In genomic region chr12:79933043-79933442, GRCh38 we compare ENCODE assay signal across 1 cellular context.
TF ChIP-seq lines count a peak whose summit lies in the region.

No MANE protein-coding gene starts in this region.

TF ChIP-seq in GM23338, 12 proteins besides CTCF, POLR2A, EP300 and RAD21 (continued from another document):
- TF ChIP-seq REST (IDR thresholded peaks at IDR 0.05; ENCODE audit: unreplicated experiment), result no peak
- TF ChIP-seq, protein P1, sequence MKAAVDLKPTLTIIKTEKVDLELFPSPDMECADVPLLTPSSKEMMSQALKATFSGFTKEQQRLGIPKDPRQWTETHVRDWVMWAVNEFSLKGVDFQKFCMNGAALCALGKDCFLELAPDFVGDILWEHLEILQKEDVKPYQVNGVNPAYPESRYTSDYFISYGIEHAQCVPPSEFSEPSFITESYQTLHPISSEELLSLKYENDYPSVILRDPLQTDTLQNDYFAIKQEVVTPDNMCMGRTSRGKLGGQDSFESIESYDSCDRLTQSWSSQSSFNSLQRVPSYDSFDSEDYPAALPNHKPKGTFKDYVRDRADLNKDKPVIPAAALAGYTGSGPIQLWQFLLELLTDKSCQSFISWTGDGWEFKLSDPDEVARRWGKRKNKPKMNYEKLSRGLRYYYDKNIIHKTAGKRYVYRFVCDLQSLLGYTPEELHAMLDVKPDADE (IDR thresholded peaks at IDR 0.05), result no peak
- TF ChIP-seq EZH2phosphoT487 (IDR thresholded peaks at IDR 0.05; ENCODE audit: unreplicated experiment), result no peak
